ENCODE assay signal across 16 cellular contexts in the genomic region with DNA sequence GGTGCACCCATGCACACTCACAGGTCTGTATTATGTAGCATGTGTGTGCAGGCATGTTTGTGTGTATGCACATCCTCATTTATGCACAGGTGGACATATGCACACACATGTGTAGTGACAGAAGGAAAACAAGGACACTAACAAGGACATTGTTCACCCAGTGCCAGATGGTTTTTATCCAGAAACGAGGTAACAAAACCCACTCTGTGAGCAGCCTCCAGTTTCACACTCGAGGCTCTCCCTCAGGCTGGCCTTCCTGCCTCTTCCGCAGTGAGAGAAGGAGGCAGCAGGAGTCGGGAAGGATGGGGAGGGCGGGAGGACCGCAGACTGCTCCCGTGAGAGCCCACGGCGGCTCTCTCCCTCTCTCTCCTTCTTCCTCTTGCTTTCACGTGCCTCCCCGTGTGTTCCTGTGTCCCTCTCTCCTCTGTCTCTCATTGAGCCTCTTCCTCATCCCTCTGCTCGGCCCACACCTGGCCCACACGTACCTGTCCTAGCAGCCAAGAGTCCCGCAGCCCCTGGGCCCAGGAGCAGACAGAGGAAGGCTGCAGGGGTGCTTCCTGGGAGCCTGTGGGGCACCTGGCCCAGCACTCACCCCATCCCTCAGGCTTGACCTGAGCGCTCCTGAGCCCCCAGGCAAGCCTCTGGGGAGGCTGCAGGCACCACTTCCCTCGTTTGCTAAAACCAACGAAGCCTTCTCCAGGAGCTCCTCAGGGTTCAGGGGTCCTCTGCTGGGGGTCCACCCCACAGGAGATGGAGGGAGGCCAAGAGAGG. TPM values are rescaled to one million over a fixed set of nuclear protein-coding genes. Genes with fewer than 3 reads are reported as not detected.
A peak's percentile ranks its signal among the peaks of the same experiment; 100 is the strongest.
DNase-seq lines count a peak whose midpoint lies in the region; ATAC-seq and TF ChIP-seq lines count a peak whose summit lies in the region.
"Had no signal": no experiment of that assay in that cellular context is flagged by ENCODE, and none has a peak within 500 bp of the region (broad histone marks: within the 10 kb centered on the region; RNA-seq: fewer than 3 reads in every experiment).

No MANE protein-coding gene starts in this region.

- H2BK5ac ChIP-seq in trophoblast cell (ENCODE audit: low read depth, low read length, poor library complexity) = no peak overlapping the region
- no peak overlapping the region for H2BK5ac ChIP-seq in H9 (ENCODE audit: insufficient read length, low read length)

- H3K27ac ChIP-seq in OCI-LY7 (ENCODE audit: low read depth, low read length, poor library complexity, severe bottlenecking) (no peak overlapping the region), trophoblast cell (ENCODE audit: low read depth, low read length) (no peak overlapping the region), sigmoid colon (no peak overlapping the region), H9 (ENCODE audit: insufficient read length, low read depth, low read length) (no peak overlapping the region)
- H3K27ac ChIP-seq: right lobe of liver had no signal

- TF ChIP-seq POLR2A in sigmoid colon (IDR thresholded peaks at IDR 0.05) = no peak

- H3K79me2 ChIP-seq in OCI-LY7 (ENCODE audit: insufficient read depth, low read depth, low read length) (no peaks in the 10 kb centered on the region), trophoblast cell (ENCODE audit: control insufficient read depth, insufficient read depth, low read length, poor library complexity) (no peaks in the 10 kb centered on the region), H9 (ENCODE audit: insufficient read depth, low read length) (no peaks in the 10 kb centered on the region)

- H3K9me3 Mint-ChIP-seq in activated naive CD4-positive, alpha-beta T cell treated with anti-CD3 and anti-CD28 coated beads, Interleukin-2, amount 50 U/mL, for 24 hours = no peaks in the 10 kb centered on the region
- H3K9me3 Mint-ChIP-seq in stimulated activated effector memory CD8-positive, alpha-beta T cell treated with anti-CD3 and anti-CD28 coated beads, Interleukin-12 subunit alpha, Interleukin-12 subunit beta, amount 100 ng/mL, for 72 hours = no peaks in the 10 kb centered on the region
- no peaks in the 10 kb centered on the region for H3K9me3 Mint-ChIP-seq in H9

- H2BK12ac ChIP-seq in trophoblast cell (ENCODE audit: low read length) (no peak overlapping the region), H9 (ENCODE audit: insufficient read length, low read depth, low read length) (no peak overlapping the region)

- no peak overlapping the region for H4K12ac ChIP-seq in trophoblast cell (ENCODE audit: low read depth, low read length)

- no peak for ATAC-seq in stimulated activated effector memory CD8-positive, alpha-beta T cell treated with anti-CD3 and anti-CD28 coated beads, Interleukin-12 subunit alpha, Interleukin-12 subunit beta, amount 100 ng/mL, for 72 hours
- ATAC-seq: PC-3, right lobe of liver had no signal

- no peak overlapping the region for H2BK120ac ChIP-seq in trophoblast cell (ENCODE audit: insufficient read depth, low read length, poor library complexity)
- H2BK120ac ChIP-seq in H9 (ENCODE audit: low read depth, low read length, poor library complexity, severe bottlenecking) = no peak overlapping the region

- no peak overlapping the region for H3K4me3 Mint-ChIP-seq in activated naive CD4-positive, alpha-beta T cell treated with anti-CD3 and anti-CD28 coated beads, Interleukin-2, amount 50 U/mL, for 24 hours
- peak overlapping the region; percentile 29 for H3K4me3 Mint-ChIP-seq in stimulated activated effector memory CD8-positive, alpha-beta T cell treated with anti-CD3 and anti-CD28 coated beads, Interleukin-12 subunit alpha, Interleukin-12 subunit beta, amount 100 ng/mL, for 72 hours
- H3K4me3 Mint-ChIP-seq in H9 = no peak overlapping the region
- H3K4me3 Mint-ChIP-seq: mesothelial cell of epicardium had no signal

- H4K8ac ChIP-seq in trophoblast cell (ENCODE audit: low read depth, low read length) (no peak overlapping the region), H9 (replicated peaks; ENCODE audit: insufficient read length, low read depth, low read length) (no peak overlapping the region)

- H3K9me3 ChIP-seq in OCI-LY7 (ENCODE audit: low read length) (no peaks in the 10 kb centered on the region), trophoblast cell (ENCODE audit: insufficient read depth, low read depth, low read length) (no peaks in the 10 kb centered on the region), sigmoid colon (no peaks in the 10 kb centered on the region), H9 (ENCODE audit: control insufficient read depth, low read depth, low read length) (no peaks in the 10 kb centered on the region)
- H3K9me3 ChIP-seq: right lobe of liver had no signal

- H3K4ac ChIP-seq in trophoblast cell (ENCODE audit: low read depth, low read length) (no peak overlapping the region), H9 (ENCODE audit: low read depth, low read length) (no peak overlapping the region)

- no peaks in the 10 kb centered on the region for H3K36me3 ChIP-seq in OCI-LY7 (ENCODE audit: insufficient read depth, low read length)
- H3K36me3 ChIP-seq in trophoblast cell (ENCODE audit: control insufficient read depth in 1 of 2, insufficient read depth in 2 of 2, low read length in 2 of 2) = no peaks in the 10 kb centered on the region
- H3K36me3 ChIP-seq in sigmoid colon = no peaks in the 10 kb centered on the region
- H3K36me3 ChIP-seq: right lobe of liver had no signal

- H3K27ac Mint-ChIP-seq in activated naive CD4-positive, alpha-beta T cell treated with anti-CD3 and anti-CD28 coated beads, Interleukin-2, amount 50 U/mL, for 24 hours = peak overlapping the region; percentile 80
- peak overlapping the region; percentile 90 for H3K27ac Mint-ChIP-seq in stimulated activated effector memory CD8-positive, alpha-beta T cell treated with anti-CD3 and anti-CD28 coated beads, Interleukin-12 subunit alpha, Interleukin-12 subunit beta, amount 100 ng/mL, for 72 hours
- H3K27ac Mint-ChIP-seq in H9 = 0 out of 7 replicates have a peak overlapping the region, but pooled peaks of 1 of the 3 experiments have one; percentile 19
- H3K27ac Mint-ChIP-seq: mesothelial cell of epicardium had no signal

- WGBS in trophoblast cell (ENCODE audit: extremely low coverage, insufficient coverage, insufficient read length) = no CpG with 5 or more reads among the region's 17 CpGs
- WGBS in sigmoid colon, 2 donors = 75 to 82% methylated on average over 17 of the region's 17 CpGs
- no CpG with 5 or more reads among the region's 17 CpGs for WGBS in H9 (ENCODE audit: extremely low coverage, insufficient read length, low lambda C conversion rate)

- H3T11ph ChIP-seq in H9 (ENCODE audit: low read length) = no peak overlapping the region

- no peak overlapping the region for H2BK15ac ChIP-seq in H9 (ENCODE audit: low read depth, low read length)

- no peaks in the 10 kb centered on the region for H3K9me2 ChIP-seq in OCI-LY7 (ENCODE audit: insufficient read depth, low read length)

- H3K4me1 ChIP-seq in OCI-LY7 (ENCODE audit: insufficient read depth, low read length, poor library complexity, severe bottlenecking) (peaks cover 31% of the 10 kb centered on the region), trophoblast cell (ENCODE audit: control insufficient read depth in 1 of 2, insufficient read depth in 2 of 2, low read length in 2 of 2) (peaks cover 0 to 5% of the 10 kb centered on the region in 2 experiments), sigmoid colon (no peaks in the 10 kb centered on the region), H9 (ENCODE audit: insufficient read depth, low read length) (no peaks in the 10 kb centered on the region)
- H3K4me1 ChIP-seq: right lobe of liver had no signal

- no peaks in the 10 kb centered on the region for H4K20me1 ChIP-seq in OCI-LY7 (ENCODE audit: insufficient read depth, low read length)
- no peaks in the 10 kb centered on the region for H4K20me1 ChIP-seq in H9 (ENCODE audit: control insufficient read depth, insufficient read depth, insufficient read length)

- H4K91ac ChIP-seq in trophoblast cell (ENCODE audit: low read depth, low read length) (no peak overlapping the region), H9 (ENCODE audit: insufficient read length, low read depth, low read length) (no peak overlapping the region)

- no peaks in the 10 kb centered on the region for H3K23me2 ChIP-seq in H9 (ENCODE audit: insufficient read length, low read depth, low read length, poor library complexity, severe bottlenecking)

- H3K27me3 ChIP-seq in trophoblast cell (ENCODE audit: insufficient read depth, low read length) (no peaks in the 10 kb centered on the region), sigmoid colon (peaks cover 0 to 4% (median 0%) of the 10 kb centered on the region in 3 donors), H9 (ENCODE audit: insufficient read depth, low read length) (no peaks in the 10 kb centered on the region)
- H3K27me3 ChIP-seq: right lobe of liver had no signal

- H2AK5ac ChIP-seq in trophoblast cell (ENCODE audit: low read length) (no peak overlapping the region), H9 (ENCODE audit: insufficient read length, low read length) (no peak overlapping the region)

- H3K4me2 ChIP-seq in OCI-LY7 (ENCODE audit: low read length) = peak overlapping the region; percentile 34; the same call in 1 of the 2 replicates
- H3K4me2 ChIP-seq in trophoblast cell (ENCODE audit: low read length) = no peak overlapping the region
- H3K4me2 ChIP-seq in H9 (ENCODE audit: insufficient read depth, insufficient read length, low read length) = no peak overlapping the region

- peaks cover 81% of the 10 kb centered on the region for H3K4me1 Mint-ChIP-seq in activated naive CD4-positive, alpha-beta T cell treated with anti-CD3 and anti-CD28 coated beads, Interleukin-2, amount 50 U/mL, for 24 hours
- peaks cover 71% of the 10 kb centered on the region for H3K4me1 Mint-ChIP-seq in stimulated activated effector memory CD8-positive, alpha-beta T cell treated with anti-CD3 and anti-CD28 coated beads, Interleukin-12 subunit alpha, Interleukin-12 subunit beta, amount 100 ng/mL, for 72 hours
- H3K4me1 Mint-ChIP-seq in H9 = peaks cover 9 to 27% of the 10 kb centered on the region in 2 experiments; a peak in 3 of 4 replicates

- no peaks in the 10 kb centered on the region for H3K79me1 ChIP-seq in trophoblast cell (ENCODE audit: low read length)
- no peaks in the 10 kb centered on the region for H3K79me1 ChIP-seq in H9 (ENCODE audit: insufficient read depth, low read depth, low read length, poor library complexity, severe bottlenecking)

- H3K23ac ChIP-seq in trophoblast cell (ENCODE audit: low read length) (no peak overlapping the region), H9 (ENCODE audit: insufficient read length, low read depth, low read length) (no peak overlapping the region)

- BruUV-seq in OCI-LY7 (replicated peaks; lab: Mats Ljungman, UMichigan) = no TSS peak

- CTCF ChIA-PET in OCI-LY7 (lab: Charles Lee; ENCODE audit: unreplicated experiment) = no interaction called here

- H3K9ac ChIP-seq in trophoblast cell (ENCODE audit: low read length) (no peak overlapping the region), H9 (ENCODE audit: extremely low read depth, insufficient read length, low read length) (no peak overlapping the region)

- H3K18ac ChIP-seq in trophoblast cell (ENCODE audit: low read length) = no peak overlapping the region
- no peak overlapping the region for H3K18ac ChIP-seq in H9 (ENCODE audit: insufficient read length, low read depth, low read length)

- no peaks in the 10 kb centered on the region for H3K27me3 Mint-ChIP-seq in activated naive CD4-positive, alpha-beta T cell treated with anti-CD3 and anti-CD28 coated beads, Interleukin-2, amount 50 U/mL, for 24 hours
- no peaks in the 10 kb centered on the region; the same call in none of the 2 replicates for H3K27me3 Mint-ChIP-seq in H9 (ENCODE audit: low read depth)

- H3K36me3 Mint-ChIP-seq in activated naive CD4-positive, alpha-beta T cell treated with anti-CD3 and anti-CD28 coated beads, Interleukin-2, amount 50 U/mL, for 24 hours = peaks cover 16% of the 10 kb centered on the region
- peaks cover 42% of the 10 kb centered on the region for H3K36me3 Mint-ChIP-seq in stimulated activated effector memory CD8-positive, alpha-beta T cell treated with anti-CD3 and anti-CD28 coated beads, Interleukin-12 subunit alpha, Interleukin-12 subunit beta, amount 100 ng/mL, for 72 hours
- no peaks in the 10 kb centered on the region for H3K36me3 Mint-ChIP-seq in H9 (ENCODE audit: insufficient read depth in 1 of 3, low read depth in 3 of 3)

- H4K5ac ChIP-seq in H9 (ENCODE audit: insufficient read length, low read depth, low read length) = no peak overlapping the region

- intact Hi-C loops in OCI-LY7 (cut with micrococcal nuclease; ENCODE audit: unreplicated experiment) (no loop called here), sigmoid colon (cut with DNase I) (no loop called here)

- H2BK20ac ChIP-seq in H9 (ENCODE audit: low read depth, low read length, poor library complexity, severe bottlenecking) = no peak overlapping the region

- DNase-seq in activated naive CD4-positive, alpha-beta T cell treated with anti-CD3 and anti-CD28 coated beads, Interleukin-2, amount 50 U/mL, for 16 hours = no peak
- DNase-seq in OCI-LY7 (ENCODE audit: low spot score) = no peak
- DNase-seq in cerebellum (ENCODE audit: low spot score) = peak; percentile 34
- no peak for DNase-seq in stimulated activated effector memory CD8-positive, alpha-beta T cell treated with anti-CD3 and anti-CD28 coated beads, Interleukin-12 subunit alpha, Interleukin-12 subunit beta, amount 100 ng/mL, for 72 hours (ENCODE audit: low spot score in 2 of 2)
- DNase-seq in trophoblast cell = no peak
- no peak for DNase-seq in sigmoid colon
- DNase-seq in H9 = no peak
- DNase-seq: DMS 273 treated with DMSO at 0.1 percent for 48 hours; effector CD4-positive, alpha-beta T cell; kidney; NCI-H526 treated with DMSO at 0.1 percent for 48 hours; occipital lobe; PC-3; right lobe of liver had no signal

- H2AFZ ChIP-seq in OCI-LY7 (ENCODE audit: low read length) = peak overlapping the region; percentile 58; the same call in 1 of the 2 replicates
- H2AFZ ChIP-seq in trophoblast cell (ENCODE audit: insufficient read depth, low read length, poor library complexity) = no peak overlapping the region
- no peak overlapping the region for H2AFZ ChIP-seq in H9 (ENCODE audit: low read length)

- H3K4me3 ChIP-seq in OCI-LY7 (ENCODE audit: low read depth, low read length, poor library complexity, severe bottlenecking) (no peak overlapping the region), trophoblast cell (ENCODE audit: low read depth, low read length) (no peak overlapping the region), sigmoid colon (no peak overlapping the region)
- H3K4me3 ChIP-seq: right lobe of liver had no signal

- POLR2A ChIA-PET in OCI-LY7 (lab: Charles Lee) = no interaction called here

- H3K56ac ChIP-seq in H9 (ENCODE audit: insufficient read length, low read depth, low read length) = no peak overlapping the region

- H3K14ac ChIP-seq in trophoblast cell (ENCODE audit: low read length) (no peak overlapping the region), H9 (ENCODE audit: insufficient read depth, low read length) (no peak overlapping the region; the same call in 1 of the 2 replicates)

- TF ChIP-seq CTCF in OCI-LY7 (conservative IDR thresholded peaks at IDR 0.05; ENCODE audit: low read length) (no peak), sigmoid colon (IDR thresholded peaks at IDR 0.05) (no peak), H9 (conservative IDR thresholded peaks at IDR 0.05) (no peak)

- TF ChIP-seq EP300 in sigmoid colon (IDR thresholded peaks at IDR 0.05) = no peak

RNA-seq across cellular contexts. Expression of a gene that starts 13.8 kb away (rescaled TPM):
- total RNA-seq in OCI-LY7 (2014; rRNA removed; shearing (Covaris generic)) = 0.76 and 2.2 TPM in 2 replicates
- total RNA-seq in OCI-LY7 (2022) (6.3 and 7.5 TPM in 2 replicates), cerebellum (118 TPM), sigmoid colon (1 to 10 TPM; 5.8 to 10.0 (median 8.5) TPM), H9 (2021) (0.86 and 1.8 TPM in 2 replicates)
- 0.49 and 0.52 TPM in 2 replicates for polyA plus RNA-seq in trophoblast cell (2013)
- polyA plus RNA-seq in sigmoid colon = 10 to 100 TPM in 1 of 3 donors, 1 to 10 TPM in 1, under 1 TPM in 1; 0.60 to 59.5 (median 2.8) TPM

Comparison
In these comparisons a context has a peak if more than half of its experiments do, and no peak if none do; other contexts are left out.
1. RNA of a gene that starts 13.8 kb away (total RNA-seq): 118 TPM in cerebellum (single experiment); 5.8 to 10.0 TPM in sigmoid colon, 0.76 to 7.5 TPM in OCI-LY7 and 0.86 to 1.8 TPM in H9; every median in the first group is over 10 times any median in the second.